ENCODE assay signal across 12 cellular contexts in the genomic region with DNA sequence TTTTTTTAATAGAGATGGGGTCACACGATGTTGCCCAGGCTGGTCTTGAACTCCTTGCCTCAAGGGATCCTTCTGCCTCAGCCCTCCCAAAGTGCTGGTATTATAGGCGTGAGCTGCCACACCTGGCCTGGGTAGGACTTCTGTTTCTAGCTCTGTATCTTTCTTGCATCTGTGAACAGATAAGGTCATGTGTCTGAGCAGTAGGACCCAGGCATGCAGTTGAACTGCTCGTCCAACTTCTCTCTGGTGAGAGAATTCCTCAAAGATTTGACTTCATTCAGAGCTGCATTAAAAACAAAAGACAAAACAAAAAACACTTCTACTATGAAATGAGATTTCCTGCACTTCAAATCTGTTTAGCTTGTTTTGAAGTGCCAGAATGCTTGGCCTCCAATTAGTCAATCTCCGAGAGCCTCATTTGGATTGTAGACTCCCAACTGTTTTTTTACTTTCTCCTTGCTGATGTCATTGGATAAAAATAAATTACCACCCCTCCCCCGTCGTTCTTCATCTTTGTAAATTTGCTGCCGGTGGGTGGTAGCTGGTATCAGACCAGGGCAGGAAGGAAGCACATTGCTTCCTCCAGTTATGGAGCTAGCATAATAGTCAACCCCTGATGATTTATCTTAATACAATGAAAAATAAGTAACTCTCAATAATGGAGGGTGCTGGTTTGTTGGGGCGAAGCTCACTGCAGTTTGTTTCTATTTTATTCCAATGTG. TPM values are rescaled to one million over a fixed set of nuclear protein-coding genes. Genes with fewer than 3 reads are reported as not detected.
DNase-seq lines count a peak whose midpoint lies in the region; ATAC-seq and TF ChIP-seq lines count a peak whose summit lies in the region.
"Had no signal": no experiment of that assay in that cellular context is flagged by ENCODE, and none has a peak within 500 bp of the region (broad histone marks: within the 10 kb centered on the region; RNA-seq: fewer than 3 reads in every experiment).

No MANE protein-coding gene starts in this region.

- ATAC-seq in gastroesophageal sphincter: peak; percentile 46

- WGBS in gastroesophageal sphincter (ENCODE audit: low coverage in 1 of 2), 2 donors: 74 to 100% methylated on average over 1 to 8 of the region's 8 CpGs
- 22 to 37% (median 26%) methylated on average over 8 of the region's 8 CpGs for WGBS in spleen, 5 donors

- H3K9me3 ChIP-seq in gastroesophageal sphincter (no peaks in the 10 kb centered on the region), spleen (no peaks in the 10 kb centered on the region)

- no peak overlapping the region for H3K4me3 ChIP-seq in gastroesophageal sphincter
- H3K4me3 ChIP-seq in spleen: no peak overlapping the region

- H3K27me3 ChIP-seq in gastroesophageal sphincter (no peaks in the 10 kb centered on the region), spleen (replicated peaks in 1 of 7) (no peaks in the 10 kb centered on the region)

- H3K36me3 ChIP-seq in gastroesophageal sphincter (no peaks in the 10 kb centered on the region), spleen (no peaks in the 10 kb centered on the region)

- H3K4me1 Mint-ChIP-seq in T-helper 2 cell treated with Interferon-gamma antibody and Interleukin-4, amounts not matched to agents 5 μg/mL and 100 μg/mL, for 36 hours (ENCODE audit: low read depth): peaks cover 32% of the 10 kb centered on the region

- DNase-seq in T-helper 2 cell treated with Interferon-gamma antibody and Interleukin-4, amounts not matched to agents 5 μg/mL and 100 μg/mL, for 36 hours (ENCODE audit: low spot score): no peak
- DNase-seq in T-helper 2 cell (no peak), RWPE1 (ENCODE audit: low spot score) (no peak), spleen (no peak), NCI-H2171 treated with DMSO at 0.1 percent for 48 hours (lab: John Stamatoyannopoulos, UW) (no peak), NCI-H1930 (lab: John Stamatoyannopoulos, UW) (no peak), NCI-H2029 (lab: John Stamatoyannopoulos, UW) (no peak)
- DNase-seq: activated CD4-positive, alpha-beta T cell treated with anti-CD3 and anti-CD28 coated beads, Interleukin-2, amount 50 U/mL, for 48 hours; activated naive CD8-positive, alpha-beta T cell treated with anti-CD3 and anti-CD28 coated beads for 36 hours; NCI-H345 had no signal

- intact Hi-C loops in spleen (cut with DNase I; ENCODE audit: low total_unique reads): no loop called here

- no peak for TF ChIP-seq EP300 in gastroesophageal sphincter (IDR thresholded peaks at IDR 0.05)

- no peaks in the 10 kb centered on the region for H3K27me3 Mint-ChIP-seq in T-helper 2 cell treated with Interferon-gamma antibody and Interleukin-4, amounts not matched to agents 5 μg/mL and 100 μg/mL, for 36 hours (ENCODE audit: low read depth)
- H3K27me3 Mint-ChIP-seq: activated naive CD8-positive, alpha-beta T cell treated with anti-CD3 and anti-CD28 coated beads for 36 hours had no signal

- H3K27ac ChIP-seq in RWPE1 (peak overlapping the region; percentile 31; the same call in 1 of the 2 replicates), gastroesophageal sphincter (peak overlapping the region in 3 of 4 donors; percentile 22 to 43 (median 33)), spleen (peak overlapping the region in 6 of 8 donors; percentile 33 to 58 (median 45))

- TF ChIP-seq CTCF in RWPE1 (conservative IDR thresholded peaks at IDR 0.05; ENCODE audit: low read depth) (no peak), gastroesophageal sphincter (IDR thresholded peaks at IDR 0.05) (no peak), spleen (IDR thresholded peaks at IDR 0.05 in 8 of 11, conservative IDR thresholded peaks at IDR 0.05 in 3 of 11) (no peak)

- no peaks in the 10 kb centered on the region for H3K9me3 Mint-ChIP-seq in T-helper 2 cell treated with Interferon-gamma antibody and Interleukin-4, amounts not matched to agents 5 μg/mL and 100 μg/mL, for 36 hours
- H3K9me3 Mint-ChIP-seq: activated naive CD8-positive, alpha-beta T cell treated with anti-CD3 and anti-CD28 coated beads for 36 hours had no signal

- CTCF ChIA-PET in RWPE1 (lab: Yijun Ruan, JAX): no interaction called here

- peak overlapping the region; percentile 2 for H3K4me3 Mint-ChIP-seq in T-helper 2 cell treated with Interferon-gamma antibody and Interleukin-4, amounts not matched to agents 5 μg/mL and 100 μg/mL, for 36 hours
- H3K4me3 Mint-ChIP-seq: activated naive CD8-positive, alpha-beta T cell treated with anti-CD3 and anti-CD28 coated beads for 36 hours; IgD-negative memory B cell had no signal

- POLR2A ChIA-PET in RWPE1 (lab: Yijun Ruan, JAX; ENCODE audit: low non-redundant PET): interaction anchor here (0.6 kb wide), 1 partner anchor 35 kb away, joined by 3 read pairs; no protein-coding TSS in a partner anchor

- H3K27ac Mint-ChIP-seq in T-helper 2 cell treated with Interferon-gamma antibody and Interleukin-4, amounts not matched to agents 5 μg/mL and 100 μg/mL, for 36 hours: no peak overlapping the region
- H3K27ac Mint-ChIP-seq: activated naive CD8-positive, alpha-beta T cell treated with anti-CD3 and anti-CD28 coated beads for 36 hours; IgD-negative memory B cell had no signal

- H3K4me1 ChIP-seq in gastroesophageal sphincter (peaks cover 0 to 27% (median 3%) of the 10 kb centered on the region in 3 donors), spleen (peaks cover 0 to 15% (median 0%) of the 10 kb centered on the region in 6 donors)

- peaks cover 36% of the 10 kb centered on the region for H3K36me3 Mint-ChIP-seq in T-helper 2 cell treated with Interferon-gamma antibody and Interleukin-4, amounts not matched to agents 5 μg/mL and 100 μg/mL, for 36 hours (ENCODE audit: low read depth)
- H3K36me3 Mint-ChIP-seq: IgD-negative memory B cell had no signal

- TF ChIP-seq POLR2A in gastroesophageal sphincter (IDR thresholded peaks at IDR 0.05) (no peak), spleen (IDR thresholded peaks at IDR 0.05) (no peak)

RNA-seq across cellular contexts. Expression of gene CD109, which starts 17.6 kb away (rescaled TPM):
- 10 to 100 TPM in 3 of 4 donors, 1 to 10 TPM in 1; 7.9 to 27.0 (median 19.8) TPM for total RNA-seq in gastroesophageal sphincter
- total RNA-seq in spleen: 1 to 10 TPM; 2.6 to 6.9 (median 4.9) TPM
- under 1 TPM; 0.17 to 0.45 (median 0.18) TPM for polyA plus RNA-seq in spleen
- polyA plus RNA-seq: IgD-negative memory B cell had no signal

RNA-seq across cellular contexts. Expression of gene SLC17A5, which starts 59.8 kb away (rescaled TPM):
- total RNA-seq in gastroesophageal sphincter (10 to 100 TPM; 11.2 to 18.9 (median 14.6) TPM), spleen (10 to 100 TPM; 10.1 to 22.8 (median 14.4) TPM)
- 1 to 10 TPM; 1.1 to 3.8 (median 2.2) TPM for polyA plus RNA-seq in spleen
